Comparison of ENCODE assay signal across 1 cellular context in the genomic region with DNA sequence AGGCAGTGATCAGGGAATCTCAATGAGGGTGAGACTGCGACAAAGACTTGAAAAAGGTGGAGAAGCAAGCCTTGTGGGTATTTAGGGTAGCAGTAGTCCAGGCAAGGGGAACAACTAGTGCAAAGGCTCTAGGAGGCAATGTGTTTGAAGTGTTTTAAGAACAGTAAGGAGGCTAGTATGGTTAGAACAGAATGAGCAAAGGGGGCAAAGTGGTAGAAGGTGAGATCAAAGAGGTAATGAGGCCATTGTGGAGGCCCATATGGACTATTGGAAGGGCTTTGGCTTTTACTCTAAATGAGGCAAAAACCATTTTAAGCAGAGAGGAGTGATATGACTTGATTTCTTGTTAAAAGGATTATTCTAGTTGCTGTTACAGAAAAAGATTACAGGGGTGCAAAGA.
TF ChIP-seq lines count a peak whose summit lies in the region.

No MANE protein-coding gene starts in this region.

TF ChIP-seq in WTC11, 78 proteins besides CTCF, POLR2A, EP300 and RAD21 (continued from another document):
- TF ChIP-seq, protein P1, sequence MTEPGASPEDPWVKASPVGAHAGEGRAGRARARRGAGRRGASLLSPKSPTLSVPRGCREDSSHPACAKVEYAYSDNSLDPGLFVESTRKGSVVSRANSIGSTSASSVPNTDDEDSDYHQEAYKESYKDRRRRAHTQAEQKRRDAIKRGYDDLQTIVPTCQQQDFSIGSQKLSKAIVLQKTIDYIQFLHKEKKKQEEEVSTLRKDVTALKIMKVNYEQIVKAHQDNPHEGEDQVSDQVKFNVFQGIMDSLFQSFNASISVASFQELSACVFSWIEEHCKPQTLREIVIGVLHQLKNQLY (CRISPR knock-in tag; IDR thresholded peaks at IDR 0.05) = no peak
- no peak for TF ChIP-seq ZNF671 (CRISPR knock-in tag; IDR thresholded peaks at IDR 0.05)
- no peak for TF ChIP-seq SMAD3 (CRISPR knock-in tag; IDR thresholded peaks at IDR 0.05; ENCODE audit: borderline replicate concordance)
- no peak for TF ChIP-seq NR2C2 (CRISPR knock-in tag; IDR thresholded peaks at IDR 0.05)
- TF ChIP-seq CBFB (CRISPR knock-in tag; IDR thresholded peaks at IDR 0.05; ENCODE audit: low read depth) = no peak
- TF ChIP-seq TP53 (CRISPR knock-in tag; IDR thresholded peaks at IDR 0.05) = no peak
- TF ChIP-seq RELA (CRISPR knock-in tag; IDR thresholded peaks at IDR 0.05; ENCODE audit: borderline replicate concordance) = no peak
- TF ChIP-seq, protein P2, sequence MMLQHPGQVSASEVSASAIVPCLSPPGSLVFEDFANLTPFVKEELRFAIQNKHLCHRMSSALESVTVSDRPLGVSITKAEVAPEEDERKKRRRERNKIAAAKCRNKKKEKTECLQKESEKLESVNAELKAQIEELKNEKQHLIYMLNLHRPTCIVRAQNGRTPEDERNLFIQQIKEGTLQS (CRISPR knock-in tag; conservative IDR thresholded peaks at IDR 0.05) = no peak
- no peak for TF ChIP-seq MXD4 (CRISPR knock-in tag; IDR thresholded peaks at IDR 0.05; ENCODE audit: borderline replicate concordance)
